In the genomic region with DNA sequence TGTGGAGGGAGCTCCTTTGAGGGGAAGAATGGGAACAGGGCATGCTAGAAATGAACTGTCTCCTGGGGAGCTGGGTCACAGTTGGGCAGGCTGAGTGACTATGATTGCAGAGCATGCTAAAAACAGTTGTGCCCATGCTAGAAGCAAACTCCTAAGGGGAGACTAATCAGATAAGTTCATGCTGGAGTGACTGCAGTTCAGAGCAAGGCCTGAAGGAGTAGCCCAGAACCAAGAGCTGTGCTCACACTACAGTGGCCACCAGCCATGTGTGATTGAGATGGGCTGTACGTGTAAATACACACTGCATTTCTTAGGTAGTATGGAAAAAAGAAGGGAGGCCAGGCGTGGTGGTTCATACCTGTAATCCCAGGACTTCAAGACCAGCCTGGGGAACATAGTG, we compare ENCODE assay signal across 12 cellular contexts. TPM values are rescaled to one million over a fixed set of nuclear protein-coding genes. Genes with fewer than 3 reads are reported as not detected.
DNase-seq lines count a peak whose midpoint lies in the region; ATAC-seq and TF ChIP-seq lines count a peak whose summit lies in the region.
"Had no signal": no experiment of that assay in that cellular context is flagged by ENCODE, and none has a peak within 500 bp of the region (broad histone marks: within the 10 kb centered on the region; RNA-seq: fewer than 3 reads in every experiment).

No MANE protein-coding gene starts in this region.

- no peaks in the 10 kb centered on the region for H3K9me3 Mint-ChIP-seq in chondrocyte (ENCODE audit: low read depth)

- no peaks in the 10 kb centered on the region for H3K27me3 Mint-ChIP-seq in chondrocyte (ENCODE audit: low read depth)
- H3K27me3 Mint-ChIP-seq: activated naive CD8-positive, alpha-beta T cell had no signal

- no peak overlapping the region for H3K4me3 Mint-ChIP-seq in chondrocyte (ENCODE audit: unreplicated experiment)
- H3K4me3 Mint-ChIP-seq: activated naive CD8-positive, alpha-beta T cell had no signal

- H3K27ac Mint-ChIP-seq in chondrocyte (ENCODE audit: unreplicated experiment) = no peak overlapping the region
- H3K27ac Mint-ChIP-seq: activated naive CD8-positive, alpha-beta T cell had no signal

- DNase-seq in DMS53 (lab: John Stamatoyannopoulos, UW) (peak; percentile 53), DMS53 treated with DMSO at 0.1 percent for 48 hours (lab: John Stamatoyannopoulos, UW; ENCODE audit: unreplicated experiment) (no peak), NB4 (ENCODE audit: low read depth) (peak; percentile 47), chondrocyte (ENCODE audit: low spot score) (no peak), retinal pigment epithelial cell (ENCODE audit: low read depth) (no peak), NCI-H1436 treated with DMSO at 0.1 percent for 48 hours (lab: John Stamatoyannopoulos, UW) (no peak), NCI-H2227 (lab: John Stamatoyannopoulos, UW; ENCODE audit: unreplicated experiment) (no peak)
- DNase-seq: activated CD8-positive, alpha-beta memory T cell treated with anti-CD3 and anti-CD28 coated beads for 24 hours; NCI-H510A; small intestine had no signal

- no peak for TF ChIP-seq POLR2A in NB4 (IDR thresholded peaks at IDR 0.05; ENCODE audit: extremely low read depth, insufficient read length)

- ATAC-seq in HG02884 (IDR thresholded peaks at IDR 0.05; ENCODE audit: unreplicated experiment) = no peak

- H3K4me1 Mint-ChIP-seq in chondrocyte (ENCODE audit: low read depth) = peaks cover 29% of the 10 kb centered on the region

- peak; percentile 1 for TF ChIP-seq CTCF in NB4 (IDR thresholded peaks at IDR 0.05; ENCODE audit: low read depth, low read length)
- TF ChIP-seq CTCF in chondrocyte (IDR thresholded peaks at IDR 0.05) = peak; percentile 17
- TF ChIP-seq CTCF in retinal pigment epithelial cell (conservative IDR thresholded peaks at IDR 0.05; ENCODE audit: low read depth, low read length) = peak; percentile 30

- H3K36me3 Mint-ChIP-seq in chondrocyte (ENCODE audit: low read depth) = peaks cover 27% of the 10 kb centered on the region

- H3K4me3 ChIP-seq in NB4 (ENCODE audit: low read depth, low read length) (no peak overlapping the region), retinal pigment epithelial cell (ENCODE audit: low read length) (no peak overlapping the region)

RNA-seq across cellular contexts. Expression of a gene that starts 10.3 kb away (rescaled TPM):
- total RNA-seq in chondrocyte = 75.3 to 83.8 TPM (median 77.2 TPM) in 3 replicates

RNA-seq across cellular contexts. Expression of a gene that starts 11.6 kb away (rescaled TPM):
- total RNA-seq in chondrocyte = 45.5 to 54.3 TPM (median 47.5 TPM) in 3 replicates

RNA-seq across cellular contexts. Expression of a gene that starts 29.0 kb away (rescaled TPM):
- total RNA-seq in chondrocyte = 22.2 to 25.5 TPM (median 24.4 TPM) in 3 replicates

RNA-seq across cellular contexts. Expression of a gene that starts 33.3 kb away (rescaled TPM):
- total RNA-seq in chondrocyte = 81.3 to 101 TPM (median 89.5 TPM) in 3 replicates

RNA-seq across cellular contexts. Expression of a gene that starts 42.8 kb away (rescaled TPM):
- 1.4 to 4.3 TPM (median 2.7 TPM) in 3 replicates for total RNA-seq in chondrocyte

Comparison
In these comparisons a context has a peak if more than half of its experiments do, and no peak if none do; other contexts are left out.
1. DNase-seq: peak in DMS53 (single experiment) and NB4 (single experiment); none in DMS53 treated with DMSO at 0.1 percent for 48 hours (single experiment), chondrocyte (single experiment), retinal pigment epithelial cell (single experiment), NCI-H1436 treated with DMSO at 0.1 percent for 48 hours (single experiment) and NCI-H2227 (single experiment).
2. Peak in every context shown above with its lines, with median percentiles within 50 percentile points of each other: CTCF ChIP-seq.